In the genomic region with DNA sequence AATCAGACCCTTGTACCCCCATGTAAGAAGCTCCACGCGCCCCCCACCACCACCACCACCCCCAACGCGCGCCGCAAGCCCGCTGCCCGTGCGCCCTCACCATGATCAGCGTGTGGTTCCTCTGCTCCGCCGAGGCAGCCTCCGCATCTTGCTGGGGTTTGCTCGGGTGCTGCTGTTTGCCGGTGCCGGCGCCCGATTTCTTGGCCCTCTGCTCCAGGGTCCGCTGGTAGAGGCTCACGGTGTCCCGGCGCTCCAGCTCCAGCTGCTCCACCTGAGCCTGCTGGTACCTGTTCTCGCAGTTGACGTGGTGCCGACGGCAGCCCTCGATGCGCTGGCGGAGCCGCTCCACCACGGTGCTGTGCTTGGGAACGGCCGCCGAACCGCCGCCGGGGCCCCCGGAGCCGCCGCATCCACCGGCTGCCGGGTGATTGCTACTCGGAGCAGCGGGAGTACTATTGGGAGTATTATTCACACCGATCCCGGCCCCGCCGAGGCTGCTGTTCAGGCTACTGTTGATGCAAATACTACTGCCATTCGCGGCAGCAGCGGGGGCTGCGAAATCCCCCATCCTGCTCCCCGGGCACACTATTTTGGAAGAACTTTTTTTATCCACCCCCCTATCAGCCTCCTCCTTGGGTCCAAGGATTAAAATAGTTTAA, we compare ENCODE assay signal across 8 cellular contexts. TPM values are rescaled to one million over a fixed set of nuclear protein-coding genes. Genes with fewer than 3 reads are reported as not detected.
DNase-seq lines count a peak whose midpoint lies in the region; ATAC-seq and TF ChIP-seq lines count a peak whose summit lies in the region.

No MANE protein-coding gene starts in this region.

- no peaks in the 10 kb centered on the region for H3K9me3 Mint-ChIP-seq in CD14-positive monocyte
- H3K9me3 Mint-ChIP-seq in IgD-negative memory B cell, result peaks cover 0 to 10% (median 0%) of the 10 kb centered on the region in 3 donors

- H3K4me3 Mint-ChIP-seq in CD14-positive monocyte (peak overlapping the region; percentile 97), IgD-negative memory B cell (peak overlapping the region; percentile 76 to 93 (median 88))

- TF ChIP-seq CTCF in CD14-positive monocyte (IDR thresholded peaks at IDR 0.05), result no peak

- H3K27me3 Mint-ChIP-seq in CD14-positive monocyte (ENCODE audit: low read depth in 3 of 3) (peaks cover 0 to 1% (median 0%) of the 10 kb centered on the region in 3 donors), IgD-negative memory B cell (peaks cover 59% of the 10 kb centered on the region)

- DNase-seq in CD14-positive monocyte (ENCODE audit: low spot score) (peak; percentile 50), left colon (peak; percentile 50 to 73)
- peak; percentile 39 for DNase-seq in activated CD4-positive, alpha-beta T cell treated with anti-CD3 and anti-CD28 coated beads for 1 hour
- DNase-seq in stimulated activated CD4-positive, alpha-beta T cell treated with anti-CD3 and anti-CD28 coated beads, Interleukin-1b, Interleukin-23, amount 100 ng/mL, for 4 hours (ENCODE audit: low read depth in 2 of 2), result peak; percentile 27 to 29

- intact Hi-C loops in CD14-positive monocyte (cut with micrococcal nuclease), result loop anchor here (2.0 to 5.0 kb wide), 7 partner anchors 61 to 416 kb away; no protein-coding TSS in a partner anchor
- intact Hi-C loops in left colon (cut with DNase I, micrococcal nuclease), result loop anchor here (5.0 to 10.0 kb wide), 2 partner anchors 89 to 102 kb away; no protein-coding TSS in a partner anchor

- H3K4me1 Mint-ChIP-seq in CD14-positive monocyte (peaks cover 38% of the 10 kb centered on the region), IgD-negative memory B cell (peaks cover 27 to 42% (median 31%) of the 10 kb centered on the region in 3 donors)

- peak; percentile 5 for ATAC-seq in left colon
- ATAC-seq in HG02623 (IDR thresholded peaks at IDR 0.05; ENCODE audit: unreplicated experiment), result no peak
- ATAC-seq in HG02588 (IDR thresholded peaks at IDR 0.05; ENCODE audit: unreplicated experiment), result no peak

- H3K27ac Mint-ChIP-seq in CD14-positive monocyte (peak overlapping the region; percentile 92 to 97 (median 94)), IgD-negative memory B cell (peak overlapping the region; percentile 76 to 95 (median 92))

- peak overlapping the region; percentile 85 for H3K27ac ChIP-seq in cingulate gyrus (ENCODE audit: low read depth, low read length)

- H3K36me3 Mint-ChIP-seq in CD14-positive monocyte, result no peaks in the 10 kb centered on the region
- peaks cover 1% of the 10 kb centered on the region for H3K36me3 Mint-ChIP-seq in IgD-negative memory B cell

RNA-seq across cellular contexts. Expression of a gene that starts 1.1 kb away (rescaled TPM):
- 1 to 10 TPM; 1.5 to 2.3 TPM for polyA plus RNA-seq in CD14-positive monocyte
- polyA plus RNA-seq in IgD-negative memory B cell, result 0.03 TPM
- 10 to 100 TPM; 11.8 to 14.6 TPM for total RNA-seq in left colon
